2 cellular contexts compared by ENCODE assay signal in genomic region chr11:59179121-59179520, GRCh38.
TF ChIP-seq lines count a peak whose summit lies in the region.

No MANE protein-coding gene starts in this region.

TF ChIP-seq in HEK293, 187 proteins besides CTCF, POLR2A, EP300 and RAD21:
- TF ChIP-seq ZNF311 (tag by site-specific recombination; IDR thresholded peaks at IDR 0.05; ENCODE audit: borderline replicate concordance) = no peak
- peak; percentile 4 for TF ChIP-seq SETDB1 (IDR thresholded peaks at IDR 0.05; ENCODE audit: insufficient read length, low read length)

TF ChIP-seq in GM12878, 131 proteins besides CTCF, POLR2A, EP300 and RAD21:
- TF ChIP-seq KLF5 (IDR thresholded peaks at IDR 0.05; ENCODE audit: partially characterized antibody) = peak; percentile 38
- TF ChIP-seq CHD4 (IDR thresholded peaks at IDR 0.05) = no peak
TF ChIP-seq in GM12878: peak in this region for 1.
